2 cellular contexts compared by ENCODE assay signal in the genomic region with DNA sequence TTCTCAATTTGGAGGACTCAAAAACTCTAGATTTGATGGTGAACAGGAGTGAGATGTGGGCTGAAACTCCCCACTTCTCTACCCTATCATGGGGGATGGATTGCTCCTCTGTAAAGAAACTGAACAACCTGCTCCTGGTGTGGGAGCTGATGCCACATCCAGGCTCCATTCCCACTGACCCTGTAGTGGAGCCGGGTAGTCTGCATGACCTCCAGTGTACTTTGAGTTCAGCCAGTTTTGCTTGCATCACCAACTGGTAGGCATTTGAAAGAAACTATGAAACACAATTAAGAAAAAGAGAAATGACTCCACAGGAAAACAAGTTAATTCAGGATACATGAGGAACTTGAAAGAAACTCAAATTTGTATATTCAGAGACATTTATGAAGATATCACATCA.
TF ChIP-seq lines count a peak whose summit lies in the region.

No MANE protein-coding gene starts in this region.

TF ChIP-seq in IMR-90, 13 proteins besides CTCF, POLR2A, EP300 and RAD21:
- TF ChIP-seq RCOR1 (IDR thresholded peaks at IDR 0.05; ENCODE audit: insufficient replicate concordance, low read length) (no peak), CEBPB (IDR thresholded peaks at IDR 0.05; ENCODE audit: low read depth, low read length) (no peak), CHD1 (IDR thresholded peaks at IDR 0.05; ENCODE audit: low read depth, low read length) (no peak), MXI1 (IDR thresholded peaks at IDR 0.05; ENCODE audit: borderline replicate concordance, low read depth, low read length) (no peak), MAFK (IDR thresholded peaks at IDR 0.05; ENCODE audit: low read depth, low read length) (no peak), MAZ (IDR thresholded peaks at IDR 0.05; ENCODE audit: borderline replicate concordance, low read depth, low read length) (no peak), BHLHE40 (IDR thresholded peaks at IDR 0.05; ENCODE audit: low read depth, low read length) (no peak), SMC3 (IDR thresholded peaks at IDR 0.05; ENCODE audit: low read depth, low read length) (no peak), NFE2L2 (IDR thresholded peaks at IDR 0.05; ENCODE audit: low read depth, low read length) (no peak), FOS (IDR thresholded peaks at IDR 0.05; ENCODE audit: low read depth, low read length) (no peak), RFX5 (IDR thresholded peaks at IDR 0.05; ENCODE audit: low read depth, low read length) (no peak)
- TF ChIP-seq, protein P1, sequence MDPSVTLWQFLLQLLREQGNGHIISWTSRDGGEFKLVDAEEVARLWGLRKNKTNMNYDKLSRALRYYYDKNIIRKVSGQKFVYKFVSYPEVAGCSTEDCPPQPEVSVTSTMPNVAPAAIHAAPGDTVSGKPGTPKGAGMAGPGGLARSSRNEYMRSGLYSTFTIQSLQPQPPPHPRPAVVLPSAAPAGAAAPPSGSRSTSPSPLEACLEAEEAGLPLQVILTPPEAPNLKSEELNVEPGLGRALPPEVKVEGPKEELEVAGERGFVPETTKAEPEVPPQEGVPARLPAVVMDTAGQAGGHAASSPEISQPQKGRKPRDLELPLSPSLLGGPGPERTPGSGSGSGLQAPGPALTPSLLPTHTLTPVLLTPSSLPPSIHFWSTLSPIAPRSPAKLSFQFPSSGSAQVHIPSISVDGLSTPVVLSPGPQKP (IDR thresholded peaks at IDR 0.05; ENCODE audit: borderline replicate concordance, low read depth, low read length): no peak
- TF ChIP-seq, protein P2, sequence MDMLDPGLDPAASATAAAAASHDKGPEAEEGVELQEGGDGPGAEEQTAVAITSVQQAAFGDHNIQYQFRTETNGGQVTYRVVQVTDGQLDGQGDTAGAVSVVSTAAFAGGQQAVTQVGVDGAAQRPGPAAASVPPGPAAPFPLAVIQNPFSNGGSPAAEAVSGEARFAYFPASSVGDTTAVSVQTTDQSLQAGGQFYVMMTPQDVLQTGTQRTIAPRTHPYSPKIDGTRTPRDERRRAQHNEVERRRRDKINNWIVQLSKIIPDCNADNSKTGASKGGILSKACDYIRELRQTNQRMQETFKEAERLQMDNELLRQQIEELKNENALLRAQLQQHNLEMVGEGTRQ (IDR thresholded peaks at IDR 0.05; ENCODE audit: low read depth, low read length): no peak

TF ChIP-seq in H1, 55 proteins besides CTCF, POLR2A, EP300 and RAD21:
- TF ChIP-seq CBX5 (IDR thresholded peaks at IDR 0.05; ENCODE audit: low read depth, low read length): no peak
- TF ChIP-seq RXRA (IDR thresholded peaks at IDR 0.05; ENCODE audit: insufficient read depth, low read depth, low read length): no peak
- TF ChIP-seq RFX5 (IDR thresholded peaks at IDR 0.05; ENCODE audit: borderline replicate concordance, low read depth, low read length): no peak
- TF ChIP-seq SAP30 (IDR thresholded peaks at IDR 0.05; ENCODE audit: insufficient read depth, insufficient replicate concordance, low read length): no peak
- no peak for TF ChIP-seq FOSL1 (IDR thresholded peaks at IDR 0.05; ENCODE audit: insufficient read depth, low read depth, low read length)
- TF ChIP-seq TBP (IDR thresholded peaks at IDR 0.05; ENCODE audit: low read depth, low read length): no peak
- TF ChIP-seq SUZ12 (IDR thresholded peaks at IDR 0.05; ENCODE audit: low read length): no peak
- TF ChIP-seq, protein P3, sequence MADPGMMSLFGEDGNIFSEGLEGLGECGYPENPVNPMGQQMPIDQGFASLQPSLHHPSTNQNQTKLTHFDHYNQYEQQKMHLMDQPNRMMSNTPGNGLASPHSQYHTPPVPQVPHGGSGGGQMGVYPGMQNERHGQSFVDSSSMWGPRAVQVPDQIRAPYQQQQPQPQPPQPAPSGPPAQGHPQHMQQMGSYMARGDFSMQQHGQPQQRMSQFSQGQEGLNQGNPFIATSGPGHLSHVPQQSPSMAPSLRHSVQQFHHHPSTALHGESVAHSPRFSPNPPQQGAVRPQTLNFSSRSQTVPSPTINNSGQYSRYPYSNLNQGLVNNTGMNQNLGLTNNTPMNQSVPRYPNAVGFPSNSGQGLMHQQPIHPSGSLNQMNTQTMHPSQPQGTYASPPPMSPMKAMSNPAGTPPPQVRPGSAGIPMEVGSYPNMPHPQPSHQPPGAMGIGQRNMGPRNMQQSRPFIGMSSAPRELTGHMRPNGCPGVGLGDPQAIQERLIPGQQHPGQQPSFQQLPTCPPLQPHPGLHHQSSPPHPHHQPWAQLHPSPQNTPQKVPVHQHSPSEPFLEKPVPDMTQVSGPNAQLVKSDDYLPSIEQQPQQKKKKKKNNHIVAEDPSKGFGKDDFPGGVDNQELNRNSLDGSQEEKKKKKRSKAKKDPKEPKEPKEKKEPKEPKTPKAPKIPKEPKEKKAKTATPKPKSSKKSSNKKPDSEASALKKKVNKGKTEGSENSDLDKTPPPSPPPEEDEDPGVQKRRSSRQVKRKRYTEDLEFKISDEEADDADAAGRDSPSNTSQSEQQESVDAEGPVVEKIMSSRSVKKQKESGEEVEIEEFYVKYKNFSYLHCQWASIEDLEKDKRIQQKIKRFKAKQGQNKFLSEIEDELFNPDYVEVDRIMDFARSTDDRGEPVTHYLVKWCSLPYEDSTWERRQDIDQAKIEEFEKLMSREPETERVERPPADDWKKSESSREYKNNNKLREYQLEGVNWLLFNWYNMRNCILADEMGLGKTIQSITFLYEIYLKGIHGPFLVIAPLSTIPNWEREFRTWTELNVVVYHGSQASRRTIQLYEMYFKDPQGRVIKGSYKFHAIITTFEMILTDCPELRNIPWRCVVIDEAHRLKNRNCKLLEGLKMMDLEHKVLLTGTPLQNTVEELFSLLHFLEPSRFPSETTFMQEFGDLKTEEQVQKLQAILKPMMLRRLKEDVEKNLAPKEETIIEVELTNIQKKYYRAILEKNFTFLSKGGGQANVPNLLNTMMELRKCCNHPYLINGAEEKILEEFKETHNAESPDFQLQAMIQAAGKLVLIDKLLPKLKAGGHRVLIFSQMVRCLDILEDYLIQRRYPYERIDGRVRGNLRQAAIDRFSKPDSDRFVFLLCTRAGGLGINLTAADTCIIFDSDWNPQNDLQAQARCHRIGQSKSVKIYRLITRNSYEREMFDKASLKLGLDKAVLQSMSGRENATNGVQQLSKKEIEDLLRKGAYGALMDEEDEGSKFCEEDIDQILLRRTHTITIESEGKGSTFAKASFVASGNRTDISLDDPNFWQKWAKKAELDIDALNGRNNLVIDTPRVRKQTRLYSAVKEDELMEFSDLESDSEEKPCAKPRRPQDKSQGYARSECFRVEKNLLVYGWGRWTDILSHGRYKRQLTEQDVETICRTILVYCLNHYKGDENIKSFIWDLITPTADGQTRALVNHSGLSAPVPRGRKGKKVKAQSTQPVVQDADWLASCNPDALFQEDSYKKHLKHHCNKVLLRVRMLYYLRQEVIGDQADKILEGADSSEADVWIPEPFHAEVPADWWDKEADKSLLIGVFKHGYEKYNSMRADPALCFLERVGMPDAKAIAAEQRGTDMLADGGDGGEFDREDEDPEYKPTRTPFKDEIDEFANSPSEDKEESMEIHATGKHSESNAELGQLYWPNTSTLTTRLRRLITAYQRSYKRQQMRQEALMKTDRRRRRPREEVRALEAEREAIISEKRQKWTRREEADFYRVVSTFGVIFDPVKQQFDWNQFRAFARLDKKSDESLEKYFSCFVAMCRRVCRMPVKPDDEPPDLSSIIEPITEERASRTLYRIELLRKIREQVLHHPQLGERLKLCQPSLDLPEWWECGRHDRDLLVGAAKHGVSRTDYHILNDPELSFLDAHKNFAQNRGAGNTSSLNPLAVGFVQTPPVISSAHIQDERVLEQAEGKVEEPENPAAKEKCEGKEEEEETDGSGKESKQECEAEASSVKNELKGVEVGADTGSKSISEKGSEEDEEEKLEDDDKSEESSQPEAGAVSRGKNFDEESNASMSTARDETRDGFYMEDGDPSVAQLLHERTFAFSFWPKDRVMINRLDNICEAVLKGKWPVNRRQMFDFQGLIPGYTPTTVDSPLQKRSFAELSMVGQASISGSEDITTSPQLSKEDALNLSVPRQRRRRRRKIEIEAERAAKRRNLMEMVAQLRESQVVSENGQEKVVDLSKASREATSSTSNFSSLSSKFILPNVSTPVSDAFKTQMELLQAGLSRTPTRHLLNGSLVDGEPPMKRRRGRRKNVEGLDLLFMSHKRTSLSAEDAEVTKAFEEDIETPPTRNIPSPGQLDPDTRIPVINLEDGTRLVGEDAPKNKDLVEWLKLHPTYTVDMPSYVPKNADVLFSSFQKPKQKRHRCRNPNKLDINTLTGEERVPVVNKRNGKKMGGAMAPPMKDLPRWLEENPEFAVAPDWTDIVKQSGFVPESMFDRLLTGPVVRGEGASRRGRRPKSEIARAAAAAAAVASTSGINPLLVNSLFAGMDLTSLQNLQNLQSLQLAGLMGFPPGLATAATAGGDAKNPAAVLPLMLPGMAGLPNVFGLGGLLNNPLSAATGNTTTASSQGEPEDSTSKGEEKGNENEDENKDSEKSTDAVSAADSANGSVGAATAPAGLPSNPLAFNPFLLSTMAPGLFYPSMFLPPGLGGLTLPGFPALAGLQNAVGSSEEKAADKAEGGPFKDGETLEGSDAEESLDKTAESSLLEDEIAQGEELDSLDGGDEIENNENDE (IDR thresholded peaks at IDR 0.05; ENCODE audit: insufficient replicate concordance, low read length): no peak
- TF ChIP-seq SP1 (IDR thresholded peaks at IDR 0.05; ENCODE audit: low read depth, low read length): no peak
- TF ChIP-seq HDAC2 (IDR thresholded peaks at IDR 0.05; ENCODE audit: borderline replicate concordance in 1 of 2, low read depth in 2 of 2, low read length in 2 of 2): no peak
- TF ChIP-seq BACH1 (IDR thresholded peaks at IDR 0.05; ENCODE audit: low read length): no peak
- TF ChIP-seq, protein P4, sequence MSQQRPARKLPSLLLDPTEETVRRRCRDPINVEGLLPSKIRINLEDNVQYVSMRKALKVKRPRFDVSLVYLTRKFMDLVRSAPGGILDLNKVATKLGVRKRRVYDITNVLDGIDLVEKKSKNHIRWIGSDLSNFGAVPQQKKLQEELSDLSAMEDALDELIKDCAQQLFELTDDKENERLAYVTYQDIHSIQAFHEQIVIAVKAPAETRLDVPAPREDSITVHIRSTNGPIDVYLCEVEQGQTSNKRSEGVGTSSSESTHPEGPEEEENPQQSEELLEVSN (IDR thresholded peaks at IDR 0.05): no peak
- no peak for TF ChIP-seq MAX (IDR thresholded peaks at IDR 0.05)
- no peak for TF ChIP-seq SP2 (IDR thresholded peaks at IDR 0.05; ENCODE audit: low read length)
- no peak for TF ChIP-seq EGR1 (IDR thresholded peaks at IDR 0.05; ENCODE audit: borderline replicate concordance, low read depth, low read length)
- no peak for TF ChIP-seq SIX5 (IDR thresholded peaks at IDR 0.05; ENCODE audit: low read depth, low read length)
- TF ChIP-seq NANOG (IDR thresholded peaks at IDR 0.05; ENCODE audit: insufficient read depth, low read depth, low read length, poor library complexity, severe bottlenecking): no peak
TF ChIP-seq in H1: peak in this region for 0.
